8 cellular contexts compared by ENCODE assay signal in genomic region chr9:134024828-134025605, GRCh38. TPM values are rescaled to one million over a fixed set of nuclear protein-coding genes. Genes with fewer than 3 reads are reported as not detected.
A peak's percentile ranks its signal among the peaks of the same experiment; 100 is the strongest.
DNase-seq lines count a peak whose midpoint lies in the region; ATAC-seq lines count a peak whose summit lies in the region.

Gene BRD3OS, plus strand, starts transcription at chr9:134025481. Its CDS starts 1,267 bp downstream, at chr9:134026748.

- H3K27ac Mint-ChIP-seq in activated naive CD4-positive, alpha-beta T cell treated with anti-CD3 and anti-CD28 coated beads, Interleukin-2, amount 50 U/mL, for 24 hours: peak within 1 kb of the TSS; percentile 57

- ATAC-seq in HG02571 (IDR thresholded peaks at IDR 0.05; ENCODE audit: unreplicated experiment): peak; percentile 85

- H3K9me3 Mint-ChIP-seq in activated naive CD4-positive, alpha-beta T cell treated with anti-CD3 and anti-CD28 coated beads, Interleukin-2, amount 50 U/mL, for 24 hours: no peaks in the 10 kb centered on the region

- peak within 1 kb of the TSS; percentile 72 for H3K27ac ChIP-seq in temporal lobe (ENCODE audit: low read depth, low read length)

- peaks cover 16% of the 10 kb centered on the region for H3K4me1 Mint-ChIP-seq in activated naive CD4-positive, alpha-beta T cell treated with anti-CD3 and anti-CD28 coated beads, Interleukin-2, amount 50 U/mL, for 24 hours

- DNase-seq in GDM1 (lab: John Stamatoyannopoulos, UW): peak; percentile 100
- peak; percentile 97 for DNase-seq in NCI-H1092 (lab: John Stamatoyannopoulos, UW)
- DNase-seq in SKM-1 (lab: John Stamatoyannopoulos, UW; ENCODE audit: unreplicated experiment): peak; percentile 93
- peak; percentile 98 for DNase-seq in glomerular endothelial cell (ENCODE audit: extremely low read depth, low read depth, low spot score)
- DNase-seq in occipital lobe (lab: John Stamatoyannopoulos, UW): peak; percentile 99

- H3K4me3 Mint-ChIP-seq in activated naive CD4-positive, alpha-beta T cell treated with anti-CD3 and anti-CD28 coated beads, Interleukin-2, amount 50 U/mL, for 24 hours: peak within 1 kb of the TSS; percentile 80

- no peaks in the 10 kb centered on the region for H3K36me3 Mint-ChIP-seq in activated naive CD4-positive, alpha-beta T cell treated with anti-CD3 and anti-CD28 coated beads, Interleukin-2, amount 50 U/mL, for 24 hours

- no peaks in the 10 kb centered on the region for H3K27me3 Mint-ChIP-seq in activated naive CD4-positive, alpha-beta T cell treated with anti-CD3 and anti-CD28 coated beads, Interleukin-2, amount 50 U/mL, for 24 hours

RNA-seq across cellular contexts. Expression of gene BRD3OS, which starts in this region (rescaled TPM):
- total RNA-seq in glomerular endothelial cell (20.2 and 34.5 TPM in 2 replicates), occipital lobe (28.4 TPM), temporal lobe (18.9 TPM)

Comparison
In these comparisons a context has a peak if more than half of its experiments do, and no peak if none do; other contexts are left out.
1. Peak in every context shown above with its lines: DNase-seq, ATAC-seq and H3K27ac ChIP-seq.